ENCODE assay signal across 11 cellular contexts in the genomic region with DNA sequence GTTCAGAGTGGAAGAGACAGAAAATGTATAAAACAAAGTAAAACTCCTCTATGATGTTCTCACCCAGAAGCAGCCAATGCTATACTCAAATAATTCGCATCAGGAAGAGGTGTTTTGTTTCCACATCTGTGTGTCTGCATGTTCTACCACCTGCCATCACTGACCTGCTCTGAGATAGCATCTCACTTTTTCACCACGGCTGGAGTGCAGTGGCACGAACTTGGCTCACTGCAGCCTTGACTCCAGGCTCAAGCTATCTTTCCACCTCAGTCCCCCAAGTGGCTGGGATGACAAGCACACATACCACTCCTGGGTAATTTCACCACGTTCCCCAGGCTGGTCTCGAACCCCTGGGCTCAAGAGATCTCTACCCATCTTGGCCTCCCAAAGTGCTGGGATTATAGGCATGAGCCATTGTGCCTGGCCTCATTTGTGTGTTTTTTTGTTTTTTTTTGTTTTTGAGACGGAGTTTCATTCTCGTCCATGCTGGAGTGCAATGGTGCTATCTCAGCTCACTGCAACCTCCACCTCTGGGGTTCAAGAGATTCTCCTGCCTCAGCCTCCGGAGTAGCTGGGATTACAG. TPM values are rescaled to one million over a fixed set of nuclear protein-coding genes. Genes with fewer than 3 reads are reported as not detected.
A peak's percentile ranks its signal among the peaks of the same experiment; 100 is the strongest.
DNase-seq lines count a peak whose midpoint lies in the region; ATAC-seq, FAIRE-seq and TF ChIP-seq lines count a peak whose summit lies in the region.
"Had no signal": no experiment of that assay in that cellular context is flagged by ENCODE, and none has a peak within 500 bp of the region (broad histone marks: within the 10 kb centered on the region; RNA-seq: fewer than 3 reads in every experiment).

No MANE protein-coding gene starts in this region.

- H3K9ac ChIP-seq in PC-3 (ENCODE audit: low read length), result no peak overlapping the region
- H3K9ac ChIP-seq in endothelial cell of umbilical vein (replicated peaks; ENCODE audit: extremely low read depth, insufficient read depth, low read length), result no peak overlapping the region

- H3K36me3 ChIP-seq in PC-3 (ENCODE audit: low read depth, low read length), result peaks cover 41% of the 10 kb centered on the region
- H3K36me3 ChIP-seq in endothelial cell of umbilical vein (ENCODE audit: control insufficient read depth in 2 of 2, extremely low read depth in 1 of 2, insufficient read depth in 2 of 2, low read length in 2 of 2), result peaks cover 18 to 38% of the 10 kb centered on the region in 2 experiments

- POLR2A ChIA-PET in PC-3 (lab: Charles Lee; ENCODE audit: unreplicated experiment), result no interaction called here
- POLR2A ChIA-PET in endothelial cell of umbilical vein (lab: Charles Lee), result no interaction called here

- H3K27ac ChIP-seq in PC-3 (ENCODE audit: low read length) (peak overlapping the region; percentile 91; the same call in 1 of the 2 replicates), endothelial cell of umbilical vein (ENCODE audit: insufficient read depth, low read depth, low read length) (no peak overlapping the region)

- H3K27me3 ChIP-seq in PC-3 (ENCODE audit: low read length), result no peaks in the 10 kb centered on the region
- H3K27me3 ChIP-seq in endothelial cell of umbilical vein (ENCODE audit: control insufficient read depth in 2 of 2, insufficient read depth in 2 of 2, low read length in 2 of 2), result no peaks in the 10 kb centered on the region

- BruUV-seq in PC-3 (replicated peaks; lab: Mats Ljungman, UMichigan) (no TSS peak), endothelial cell of umbilical vein (replicated peaks; lab: Mats Ljungman, UMichigan) (no TSS peak)

- H3F3A ChIP-seq in PC-3 (ENCODE audit: low read length, unreplicated experiment), result peaks cover 9% of the 10 kb centered on the region

- FAIRE-seq in GM19239 (lab: Jason Lieb, UNC) (peak; percentile 11), endothelial cell of umbilical vein (lab: Jason Lieb, UNC) (no peak)
- FAIRE-seq: frontal cortex had no signal

- CTCF ChIA-PET in PC-3 (lab: Charles Lee) (no interaction called here), endothelial cell of umbilical vein (lab: Charles Lee) (interaction anchor here (1.1 to 1.3 kb wide), 2 partner anchors 14 kb away, joined by 4 read pairs; a partner anchor contains a TSS)

- TF ChIP-seq POLR2A in endothelial cell of umbilical vein (IDR thresholded peaks at IDR 0.05; ENCODE audit: low read depth, low read length), result peak; percentile 26

- TF ChIP-seq CTCF in PC-3 (conservative IDR thresholded peaks at IDR 0.05; ENCODE audit: low read depth, low read length) (no peak), endothelial cell of umbilical vein (IDR thresholded peaks at IDR 0.05; ENCODE audit: extremely low read depth in 1 of 2, insufficient read depth in 1 of 2, low read depth in 1 of 2, low read length in 2 of 2) (no peak)

- ATAC-seq in PC-3 (no peak), GM19463 (IDR thresholded peaks at IDR 0.05; ENCODE audit: unreplicated experiment) (no peak), GM18873 (IDR thresholded peaks at IDR 0.05; ENCODE audit: low FRiP score, unreplicated experiment) (no peak)
- ATAC-seq: activated T-helper 17 cell treated with anti-CD3 and anti-CD28 coated beads, Interleukin-2, amount 50 U/mL, for 72 hours had no signal

- H3K9me3 ChIP-seq in PC-3 (ENCODE audit: low read length), result no peaks in the 10 kb centered on the region
- H3K9me3 ChIP-seq in endothelial cell of umbilical vein (replicated peaks; ENCODE audit: control insufficient read depth, insufficient read depth, low read length), result no peaks in the 10 kb centered on the region
- H3K9me3 ChIP-seq: Caco-2 had no signal

- H3K4me1 ChIP-seq in PC-3 (ENCODE audit: insufficient read depth, low read length) (peaks cover 14% of the 10 kb centered on the region), endothelial cell of umbilical vein (ENCODE audit: control insufficient read depth, extremely low read depth, insufficient read depth, low read length) (no peaks in the 10 kb centered on the region)
- H3K4me1 ChIP-seq: Caco-2 had no signal

- no peak overlapping the region for H3K4me3 ChIP-seq in PC-3 (ENCODE audit: low read length)
- H3K4me3 ChIP-seq in endothelial cell of umbilical vein (replicated peaks in 1 of 3; ENCODE audit: insufficient read depth in 1 of 3, low read depth in 1 of 3, low read length in 3 of 3), result no peak overlapping the region

- H2AFZ ChIP-seq in PC-3 (ENCODE audit: low read length) (no peak overlapping the region), endothelial cell of umbilical vein (ENCODE audit: low read depth, low read length) (no peak overlapping the region)

- intact Hi-C loops in PC-3 (cut with micrococcal nuclease), result loop anchor here (2.0 kb wide), 1 partner anchor 13 kb away; no protein-coding TSS in a partner anchor
- intact Hi-C loops in endothelial cell of umbilical vein (cut with micrococcal nuclease), result no loop called here

- dilution Hi-C loops in endothelial cell of umbilical vein (cut with MboI; ENCODE audit: extremely low pct_ligation_motif_present, low sequenced_read_pairs), result no loop called here

- no peaks in the 10 kb centered on the region for H3K9me1 ChIP-seq in endothelial cell of umbilical vein (replicated peaks; ENCODE audit: control insufficient read depth, extremely low read depth, insufficient read depth, low read length)

- no peak overlapping the region for H3K4me2 ChIP-seq in PC-3 (ENCODE audit: low read length)
- H3K4me2 ChIP-seq in endothelial cell of umbilical vein (ENCODE audit: insufficient read depth, low read length), result no peak overlapping the region

- H3K79me2 ChIP-seq in PC-3 (ENCODE audit: low read length) (peaks cover 11% of the 10 kb centered on the region), endothelial cell of umbilical vein (ENCODE audit: control insufficient read depth, insufficient read depth, low read length) (peaks cover 8% of the 10 kb centered on the region)

- DNase-seq in GM19239 (ENCODE audit: insufficient read length, low spot score) (no peak), PC-3 (no peak), endothelial cell of umbilical vein (ENCODE audit: low read depth, low spot score) (no peak), NCI-H1436 treated with DMSO at 0.1 percent for 48 hours (lab: John Stamatoyannopoulos, UW) (no peak)
- DNase-seq: EL, NCI-H146 had no signal

- H4K20me1 ChIP-seq in PC-3 (ENCODE audit: low read length), result no peaks in the 10 kb centered on the region
- no peaks in the 10 kb centered on the region for H4K20me1 ChIP-seq in endothelial cell of umbilical vein (replicated peaks; ENCODE audit: control insufficient read depth, extremely low read depth, insufficient read depth, low read length)

- H3K9me2 ChIP-seq in PC-3 (replicated peaks; ENCODE audit: low read length), result no peaks in the 10 kb centered on the region

RNA-seq across cellular contexts. Expression of a gene that starts 14.4 kb away (rescaled TPM):
- 287 and 326 TPM in 2 replicates for total RNA-seq in PC-3 (2014; rRNA removed)
- 287 and 294 TPM in 2 replicates for total RNA-seq in endothelial cell of umbilical vein
- polyA plus RNA-seq in endothelial cell of umbilical vein, result 184 and 211 TPM in 2 replicates
- polyA plus RNA-seq in endothelial cell of umbilical vein (2011; cell fraction: cytosol; rRNA removed), result 234 and 253 TPM in 2 replicates
- polyA plus RNA-seq in endothelial cell of umbilical vein (2011; cell fraction: nucleus; rRNA removed), result 146 and 149 TPM in 2 replicates
- polyA plus RNA-seq in endothelial cell of umbilical vein (2012), result 262 and 325 TPM in 2 replicates
- 79.6 and 84.8 TPM in 2 replicates for polyA minus RNA-seq in endothelial cell of umbilical vein
- polyA minus RNA-seq in endothelial cell of umbilical vein (2011; cell fraction: cytosol; rRNA and poly(A)+ RNA removed), result 117 TPM
- 19.6 and 30.7 TPM in 2 replicates for polyA minus RNA-seq in endothelial cell of umbilical vein (2011; cell fraction: nucleus; rRNA and poly(A)+ RNA removed)

RNA-seq across cellular contexts. Expression of a gene that starts 15.7 kb away (rescaled TPM):
- total RNA-seq in PC-3 (2014; rRNA removed) (38.9 and 39.7 TPM in 2 replicates), endothelial cell of umbilical vein (78.5 and 83.1 TPM in 2 replicates)
- 70.6 and 90.8 TPM in 2 replicates for polyA plus RNA-seq in endothelial cell of umbilical vein
- 23.5 and 35.8 TPM in 2 replicates for polyA plus RNA-seq in endothelial cell of umbilical vein (2011; cell fraction: cytosol; rRNA removed)
- 157 and 166 TPM in 2 replicates for polyA plus RNA-seq in endothelial cell of umbilical vein (2011; cell fraction: nucleus; rRNA removed)
- 27.8 and 37.9 TPM in 2 replicates for polyA plus RNA-seq in endothelial cell of umbilical vein (2012)
- polyA minus RNA-seq in endothelial cell of umbilical vein, result 25.3 and 36.3 TPM in 2 replicates
- polyA minus RNA-seq in endothelial cell of umbilical vein (2011; cell fraction: cytosol; rRNA and poly(A)+ RNA removed), result 27.4 TPM
- 34.0 and 37.3 TPM in 2 replicates for polyA minus RNA-seq in endothelial cell of umbilical vein (2011; cell fraction: nucleus; rRNA and poly(A)+ RNA removed)

RNA-seq across cellular contexts. Expression of a gene that starts 28.3 kb away (rescaled TPM):
- total RNA-seq in PC-3 (2014; rRNA removed), result not detected in 2 replicates
- 0.40 and 0.83 TPM in 2 replicates for total RNA-seq in endothelial cell of umbilical vein
- 0.15 and 0.27 TPM in 2 replicates for polyA plus RNA-seq in endothelial cell of umbilical vein
- 0.21 and 0.24 TPM in 2 replicates for polyA plus RNA-seq in endothelial cell of umbilical vein (2011; cell fraction: cytosol; rRNA removed)
- polyA plus RNA-seq in endothelial cell of umbilical vein (2011; cell fraction: nucleus; rRNA removed), result 0.12 and 0.15 TPM in 2 replicates
- polyA plus RNA-seq in endothelial cell of umbilical vein (2012), result 0.89 and 2.1 TPM in 2 replicates
- not detected in 2 replicates for polyA minus RNA-seq in endothelial cell of umbilical vein
- not detected for polyA minus RNA-seq in endothelial cell of umbilical vein (2011; cell fraction: cytosol; rRNA and poly(A)+ RNA removed)
- not detected in 2 replicates for polyA minus RNA-seq in endothelial cell of umbilical vein (2011; cell fraction: nucleus; rRNA and poly(A)+ RNA removed)
- total RNA-seq: Caco-2 had no signal

RNA-seq across cellular contexts. Expression of a gene that starts 36.5 kb away (rescaled TPM):
- total RNA-seq in PC-3 (2014; rRNA removed) (32.7 and 42.3 TPM in 2 replicates), endothelial cell of umbilical vein (24.9 and 29.3 TPM in 2 replicates)
- 24.5 and 27.4 TPM in 2 replicates for polyA plus RNA-seq in endothelial cell of umbilical vein
- 19.3 and 28.7 TPM in 2 replicates for polyA plus RNA-seq in endothelial cell of umbilical vein (2011; cell fraction: cytosol; rRNA removed)
- polyA plus RNA-seq in endothelial cell of umbilical vein (2011; cell fraction: nucleus; rRNA removed), result 50.4 and 51.6 TPM in 2 replicates
- polyA plus RNA-seq in endothelial cell of umbilical vein (2012), result 18.6 and 26.3 TPM in 2 replicates
- polyA minus RNA-seq in endothelial cell of umbilical vein, result 15.4 and 17.1 TPM in 2 replicates
- polyA minus RNA-seq in endothelial cell of umbilical vein (2011; cell fraction: cytosol; rRNA and poly(A)+ RNA removed), result 16.0 TPM
- polyA minus RNA-seq in endothelial cell of umbilical vein (2011; cell fraction: nucleus; rRNA and poly(A)+ RNA removed), result 11.9 and 13.3 TPM in 2 replicates

RNA-seq across cellular contexts. Expression of a gene that starts 43.4 kb away (rescaled TPM):
- total RNA-seq in PC-3 (2014; rRNA removed) (11.7 and 14.9 TPM in 2 replicates), endothelial cell of umbilical vein (30.6 and 30.7 TPM in 2 replicates)
- polyA plus RNA-seq in endothelial cell of umbilical vein, result 28.2 and 41.0 TPM in 2 replicates
- polyA plus RNA-seq in endothelial cell of umbilical vein (2011; cell fraction: cytosol; rRNA removed), result 8.8 and 15.4 TPM in 2 replicates
- polyA plus RNA-seq in endothelial cell of umbilical vein (2011; cell fraction: nucleus; rRNA removed), result 131 and 144 TPM in 2 replicates
- polyA plus RNA-seq in endothelial cell of umbilical vein (2012), result 11.5 and 15.5 TPM in 2 replicates
- 8.9 and 15.2 TPM in 2 replicates for polyA minus RNA-seq in endothelial cell of umbilical vein
- 5.0 TPM for polyA minus RNA-seq in endothelial cell of umbilical vein (2011; cell fraction: cytosol; rRNA and poly(A)+ RNA removed)
- 21.0 and 35.2 TPM in 2 replicates for polyA minus RNA-seq in endothelial cell of umbilical vein (2011; cell fraction: nucleus; rRNA and poly(A)+ RNA removed)
